2 cellular contexts compared by ENCODE assay signal in the genomic region with DNA sequence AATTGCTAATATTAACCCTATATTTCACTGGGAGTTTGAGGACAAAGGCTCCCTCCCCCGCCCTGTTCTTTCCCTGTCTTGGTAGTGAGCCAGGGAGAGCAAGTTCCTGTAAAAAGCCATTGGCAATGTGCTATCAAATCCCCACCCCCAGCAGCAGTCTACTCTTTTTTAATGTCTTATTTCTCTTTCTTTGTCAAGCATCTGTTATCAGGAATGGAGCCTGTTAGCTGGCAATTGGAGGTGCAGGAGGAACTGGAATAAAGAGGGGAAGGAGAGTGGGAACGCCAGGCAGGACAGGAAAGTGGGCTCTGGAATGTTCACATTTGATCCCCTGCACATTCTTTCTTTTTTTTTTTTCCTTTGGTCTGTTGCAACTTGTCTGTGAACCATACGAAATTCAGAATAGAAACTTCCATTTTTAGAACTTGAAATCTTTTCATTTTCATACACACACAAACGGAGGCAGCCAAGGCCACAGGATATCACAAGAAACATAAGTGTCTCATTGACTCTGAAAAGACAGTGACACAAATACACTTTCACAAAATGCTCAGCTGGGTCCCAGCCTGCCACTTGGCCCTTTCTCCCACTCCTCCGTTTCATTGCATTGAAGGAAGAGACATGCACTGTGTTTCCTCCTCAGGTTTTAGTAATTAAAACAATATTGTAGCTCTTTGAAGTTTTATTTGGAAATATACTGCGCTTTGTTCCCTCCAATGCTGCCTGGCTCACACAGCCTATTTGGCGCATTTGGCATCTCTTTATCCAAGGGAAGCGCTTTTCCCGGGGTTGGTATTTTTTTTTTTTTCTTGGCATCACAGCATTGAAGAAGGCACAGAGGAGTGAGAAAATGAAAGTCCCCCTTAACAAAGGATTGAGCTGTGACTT.
TF ChIP-seq lines count a peak whose summit lies in the region.

No MANE protein-coding gene starts in this region.

TF ChIP-seq in A549, 52 proteins besides CTCF, POLR2A, EP300 and RAD21:
- TF ChIP-seq, protein P1, sequence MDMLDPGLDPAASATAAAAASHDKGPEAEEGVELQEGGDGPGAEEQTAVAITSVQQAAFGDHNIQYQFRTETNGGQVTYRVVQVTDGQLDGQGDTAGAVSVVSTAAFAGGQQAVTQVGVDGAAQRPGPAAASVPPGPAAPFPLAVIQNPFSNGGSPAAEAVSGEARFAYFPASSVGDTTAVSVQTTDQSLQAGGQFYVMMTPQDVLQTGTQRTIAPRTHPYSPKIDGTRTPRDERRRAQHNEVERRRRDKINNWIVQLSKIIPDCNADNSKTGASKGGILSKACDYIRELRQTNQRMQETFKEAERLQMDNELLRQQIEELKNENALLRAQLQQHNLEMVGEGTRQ (IDR thresholded peaks at IDR 0.05) = no peak
- TF ChIP-seq GATA3 (IDR thresholded peaks at IDR 0.05; ENCODE audit: borderline replicate concordance) (no peak), HEYL (CRISPR knock-in tag; IDR thresholded peaks at IDR 0.05) (no peak)
- TF ChIP-seq, protein P2, sequence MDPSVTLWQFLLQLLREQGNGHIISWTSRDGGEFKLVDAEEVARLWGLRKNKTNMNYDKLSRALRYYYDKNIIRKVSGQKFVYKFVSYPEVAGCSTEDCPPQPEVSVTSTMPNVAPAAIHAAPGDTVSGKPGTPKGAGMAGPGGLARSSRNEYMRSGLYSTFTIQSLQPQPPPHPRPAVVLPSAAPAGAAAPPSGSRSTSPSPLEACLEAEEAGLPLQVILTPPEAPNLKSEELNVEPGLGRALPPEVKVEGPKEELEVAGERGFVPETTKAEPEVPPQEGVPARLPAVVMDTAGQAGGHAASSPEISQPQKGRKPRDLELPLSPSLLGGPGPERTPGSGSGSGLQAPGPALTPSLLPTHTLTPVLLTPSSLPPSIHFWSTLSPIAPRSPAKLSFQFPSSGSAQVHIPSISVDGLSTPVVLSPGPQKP (IDR thresholded peaks at IDR 0.05; ENCODE audit: low read depth, low read length) = no peak

TF ChIP-seq in SK-N-SH, 30 proteins besides CTCF, POLR2A, EP300 and RAD21 (continued from another document):
- TF ChIP-seq, protein P1 (IDR thresholded peaks at IDR 0.05; ENCODE audit: borderline replicate concordance, low read depth, low read length) = no peak
- no peak for TF ChIP-seq SIN3A (IDR thresholded peaks at IDR 0.05; ENCODE audit: borderline replicate concordance, low read depth, low read length)
- no peak for TF ChIP-seq FOSL2 (IDR thresholded peaks at IDR 0.05; ENCODE audit: borderline replicate concordance, low read depth)
- TF ChIP-seq TCF12 (IDR thresholded peaks at IDR 0.05) = no peak
- TF ChIP-seq JUND (IDR thresholded peaks at IDR 0.05) = no peak
- TF ChIP-seq, protein P3, sequence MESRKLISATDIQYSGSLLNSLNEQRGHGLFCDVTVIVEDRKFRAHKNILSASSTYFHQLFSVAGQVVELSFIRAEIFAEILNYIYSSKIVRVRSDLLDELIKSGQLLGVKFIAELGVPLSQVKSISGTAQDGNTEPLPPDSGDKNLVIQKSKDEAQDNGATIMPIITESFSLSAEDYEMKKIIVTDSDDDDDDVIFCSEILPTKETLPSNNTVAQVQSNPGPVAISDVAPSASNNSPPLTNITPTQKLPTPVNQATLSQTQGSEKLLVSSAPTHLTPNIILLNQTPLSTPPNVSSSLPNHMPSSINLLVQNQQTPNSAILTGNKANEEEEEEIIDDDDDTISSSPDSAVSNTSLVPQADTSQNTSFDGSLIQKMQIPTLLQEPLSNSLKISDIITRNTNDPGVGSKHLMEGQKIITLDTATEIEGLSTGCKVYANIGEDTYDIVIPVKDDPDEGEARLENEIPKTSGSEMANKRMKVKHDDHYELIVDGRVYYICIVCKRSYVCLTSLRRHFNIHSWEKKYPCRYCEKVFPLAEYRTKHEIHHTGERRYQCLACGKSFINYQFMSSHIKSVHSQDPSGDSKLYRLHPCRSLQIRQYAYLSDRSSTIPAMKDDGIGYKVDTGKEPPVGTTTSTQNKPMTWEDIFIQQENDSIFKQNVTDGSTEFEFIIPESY (IDR thresholded peaks at IDR 0.05; ENCODE audit: borderline replicate concordance, low read depth) = no peak
- no peak for TF ChIP-seq POLR2AphosphoS5 (IDR thresholded peaks at IDR 0.05; ENCODE audit: low read depth, low read length)
- TF ChIP-seq RCOR1 (IDR thresholded peaks at IDR 0.05; ENCODE audit: low read length) = no peak
- TF ChIP-seq RXRA (IDR thresholded peaks at IDR 0.05; ENCODE audit: borderline replicate concordance, low read depth) = no peak
- TF ChIP-seq FOXM1 (IDR thresholded peaks at IDR 0.05; ENCODE audit: low read depth) = no peak; the same call in 1 of the 2 replicates
- TF ChIP-seq FOXJ3 (CRISPR knock-in tag; IDR thresholded peaks at IDR 0.05) = no peak
- no peak for TF ChIP-seq TEAD4 (IDR thresholded peaks at IDR 0.05; ENCODE audit: borderline replicate concordance, insufficient read depth)
- TF ChIP-seq, protein P4, sequence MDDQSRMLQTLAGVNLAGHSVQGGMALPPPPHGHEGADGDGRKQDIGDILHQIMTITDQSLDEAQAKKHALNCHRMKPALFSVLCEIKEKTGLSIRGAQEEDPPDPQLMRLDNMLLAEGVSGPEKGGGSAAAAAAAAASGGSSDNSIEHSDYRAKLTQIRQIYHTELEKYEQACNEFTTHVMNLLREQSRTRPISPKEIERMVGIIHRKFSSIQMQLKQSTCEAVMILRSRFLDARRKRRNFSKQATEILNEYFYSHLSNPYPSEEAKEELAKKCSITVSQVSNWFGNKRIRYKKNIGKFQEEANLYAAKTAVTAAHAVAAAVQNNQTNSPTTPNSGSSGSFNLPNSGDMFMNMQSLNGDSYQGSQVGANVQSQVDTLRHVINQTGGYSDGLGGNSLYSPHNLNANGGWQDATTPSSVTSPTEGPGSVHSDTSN (IDR thresholded peaks at IDR 0.05) = no peak
- TF ChIP-seq, protein P5, sequence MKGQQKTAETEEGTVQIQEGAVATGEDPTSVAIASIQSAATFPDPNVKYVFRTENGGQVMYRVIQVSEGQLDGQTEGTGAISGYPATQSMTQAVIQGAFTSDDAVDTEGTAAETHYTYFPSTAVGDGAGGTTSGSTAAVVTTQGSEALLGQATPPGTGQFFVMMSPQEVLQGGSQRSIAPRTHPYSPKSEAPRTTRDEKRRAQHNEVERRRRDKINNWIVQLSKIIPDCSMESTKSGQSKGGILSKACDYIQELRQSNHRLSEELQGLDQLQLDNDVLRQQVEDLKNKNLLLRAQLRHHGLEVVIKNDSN (IDR thresholded peaks at IDR 0.05; ENCODE audit: borderline replicate concordance, low read depth) = no peak
